1 cellular context compared by ENCODE assay signal in genomic region chr1:245648749-245649517, GRCh38.
TF ChIP-seq lines count a peak whose summit lies in the region.

No MANE protein-coding gene starts in this region.

TF ChIP-seq in HepG2, 621 proteins besides CTCF, POLR2A, EP300 and RAD21 (continued from another document):
- TF ChIP-seq ZNF609 (CRISPR knock-in tag; IDR thresholded peaks at IDR 0.05; ENCODE audit: borderline replicate concordance) (peak; percentile 29; the same call in 1 of the 2 replicates), HHEX (CRISPR knock-in tag; IDR thresholded peaks at IDR 0.05) (0 out of 2 replicates have a peak, but pooled peaks have one; percentile 30), RARA (CRISPR knock-in tag; IDR thresholded peaks at IDR 0.05) (peak; percentile 57; the same call in 1 of the 2 replicates), ATF7-NPFF (CRISPR knock-in tag; IDR thresholded peaks at IDR 0.05; ENCODE audit: low read depth) (no peak), STAG1 (CRISPR knock-in tag; IDR thresholded peaks at IDR 0.05) (0 out of 2 replicates have a peak, but pooled peaks have one; percentile 7), HOXD1 (CRISPR knock-in tag; IDR thresholded peaks at IDR 0.05) (no peak), GFI1 (CRISPR knock-in tag; IDR thresholded peaks at IDR 0.05; ENCODE audit: borderline replicate concordance) (no peak), BCL6 (CRISPR knock-in tag; IDR thresholded peaks at IDR 0.05) (peak; percentile 60; the same call in 1 of the 2 replicates), TCF7 (IDR thresholded peaks at IDR 0.05; ENCODE audit: low read depth) (peak; percentile 23; the same call in 1 of the 2 replicates), FOXA3 (CRISPR knock-in tag; IDR thresholded peaks at IDR 0.05) (peak; percentile 9; the same call in 1 of the 2 replicates)
- TF ChIP-seq, protein P1, sequence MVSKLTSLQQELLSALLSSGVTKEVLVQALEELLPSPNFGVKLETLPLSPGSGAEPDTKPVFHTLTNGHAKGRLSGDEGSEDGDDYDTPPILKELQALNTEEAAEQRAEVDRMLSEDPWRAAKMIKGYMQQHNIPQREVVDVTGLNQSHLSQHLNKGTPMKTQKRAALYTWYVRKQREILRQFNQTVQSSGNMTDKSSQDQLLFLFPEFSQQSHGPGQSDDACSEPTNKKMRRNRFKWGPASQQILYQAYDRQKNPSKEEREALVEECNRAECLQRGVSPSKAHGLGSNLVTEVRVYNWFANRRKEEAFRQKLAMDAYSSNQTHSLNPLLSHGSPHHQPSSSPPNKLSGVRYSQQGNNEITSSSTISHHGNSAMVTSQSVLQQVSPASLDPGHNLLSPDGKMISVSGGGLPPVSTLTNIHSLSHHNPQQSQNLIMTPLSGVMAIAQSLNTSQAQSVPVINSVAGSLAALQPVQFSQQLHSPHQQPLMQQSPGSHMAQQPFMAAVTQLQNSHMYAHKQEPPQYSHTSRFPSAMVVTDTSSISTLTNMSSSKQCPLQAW (CRISPR knock-in tag; IDR thresholded peaks at IDR 0.05) = peak; percentile 19; the same call in 1 of the 2 replicates
- TF ChIP-seq, protein P2, sequence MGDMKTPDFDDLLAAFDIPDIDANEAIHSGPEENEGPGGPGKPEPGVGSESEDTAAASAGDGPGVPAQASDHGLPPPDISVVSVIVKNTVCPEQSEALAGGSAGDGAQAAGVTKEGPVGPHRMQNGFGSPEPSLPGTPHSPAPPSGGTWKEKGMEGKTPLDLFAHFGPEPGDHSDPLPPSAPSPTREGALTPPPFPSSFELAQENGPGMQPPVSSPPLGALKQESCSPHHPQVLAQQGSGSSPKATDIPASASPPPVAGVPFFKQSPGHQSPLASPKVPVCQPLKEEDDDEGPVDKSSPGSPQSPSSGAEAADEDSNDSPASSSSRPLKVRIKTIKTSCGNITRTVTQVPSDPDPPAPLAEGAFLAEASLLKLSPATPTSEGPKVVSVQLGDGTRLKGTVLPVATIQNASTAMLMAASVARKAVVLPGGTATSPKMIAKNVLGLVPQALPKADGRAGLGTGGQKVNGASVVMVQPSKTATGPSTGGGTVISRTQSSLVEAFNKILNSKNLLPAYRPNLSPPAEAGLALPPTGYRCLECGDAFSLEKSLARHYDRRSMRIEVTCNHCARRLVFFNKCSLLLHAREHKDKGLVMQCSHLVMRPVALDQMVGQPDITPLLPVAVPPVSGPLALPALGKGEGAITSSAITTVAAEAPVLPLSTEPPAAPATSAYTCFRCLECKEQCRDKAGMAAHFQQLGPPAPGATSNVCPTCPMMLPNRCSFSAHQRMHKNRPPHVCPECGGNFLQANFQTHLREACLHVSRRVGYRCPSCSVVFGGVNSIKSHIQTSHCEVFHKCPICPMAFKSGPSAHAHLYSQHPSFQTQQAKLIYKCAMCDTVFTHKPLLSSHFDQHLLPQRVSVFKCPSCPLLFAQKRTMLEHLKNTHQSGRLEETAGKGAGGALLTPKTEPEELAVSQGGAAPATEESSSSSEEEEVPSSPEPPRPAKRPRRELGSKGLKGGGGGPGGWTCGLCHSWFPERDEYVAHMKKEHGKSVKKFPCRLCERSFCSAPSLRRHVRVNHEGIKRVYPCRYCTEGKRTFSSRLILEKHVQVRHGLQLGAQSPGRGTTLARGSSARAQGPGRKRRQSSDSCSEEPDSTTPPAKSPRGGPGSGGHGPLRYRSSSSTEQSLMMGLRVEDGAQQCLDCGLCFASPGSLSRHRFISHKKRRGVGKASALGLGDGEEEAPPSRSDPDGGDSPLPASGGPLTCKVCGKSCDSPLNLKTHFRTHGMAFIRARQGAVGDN (CRISPR knock-in tag; IDR thresholded peaks at IDR 0.05) = peak; percentile 23; the same call in 1 of the 2 replicates
- TF ChIP-seq, protein P3, sequence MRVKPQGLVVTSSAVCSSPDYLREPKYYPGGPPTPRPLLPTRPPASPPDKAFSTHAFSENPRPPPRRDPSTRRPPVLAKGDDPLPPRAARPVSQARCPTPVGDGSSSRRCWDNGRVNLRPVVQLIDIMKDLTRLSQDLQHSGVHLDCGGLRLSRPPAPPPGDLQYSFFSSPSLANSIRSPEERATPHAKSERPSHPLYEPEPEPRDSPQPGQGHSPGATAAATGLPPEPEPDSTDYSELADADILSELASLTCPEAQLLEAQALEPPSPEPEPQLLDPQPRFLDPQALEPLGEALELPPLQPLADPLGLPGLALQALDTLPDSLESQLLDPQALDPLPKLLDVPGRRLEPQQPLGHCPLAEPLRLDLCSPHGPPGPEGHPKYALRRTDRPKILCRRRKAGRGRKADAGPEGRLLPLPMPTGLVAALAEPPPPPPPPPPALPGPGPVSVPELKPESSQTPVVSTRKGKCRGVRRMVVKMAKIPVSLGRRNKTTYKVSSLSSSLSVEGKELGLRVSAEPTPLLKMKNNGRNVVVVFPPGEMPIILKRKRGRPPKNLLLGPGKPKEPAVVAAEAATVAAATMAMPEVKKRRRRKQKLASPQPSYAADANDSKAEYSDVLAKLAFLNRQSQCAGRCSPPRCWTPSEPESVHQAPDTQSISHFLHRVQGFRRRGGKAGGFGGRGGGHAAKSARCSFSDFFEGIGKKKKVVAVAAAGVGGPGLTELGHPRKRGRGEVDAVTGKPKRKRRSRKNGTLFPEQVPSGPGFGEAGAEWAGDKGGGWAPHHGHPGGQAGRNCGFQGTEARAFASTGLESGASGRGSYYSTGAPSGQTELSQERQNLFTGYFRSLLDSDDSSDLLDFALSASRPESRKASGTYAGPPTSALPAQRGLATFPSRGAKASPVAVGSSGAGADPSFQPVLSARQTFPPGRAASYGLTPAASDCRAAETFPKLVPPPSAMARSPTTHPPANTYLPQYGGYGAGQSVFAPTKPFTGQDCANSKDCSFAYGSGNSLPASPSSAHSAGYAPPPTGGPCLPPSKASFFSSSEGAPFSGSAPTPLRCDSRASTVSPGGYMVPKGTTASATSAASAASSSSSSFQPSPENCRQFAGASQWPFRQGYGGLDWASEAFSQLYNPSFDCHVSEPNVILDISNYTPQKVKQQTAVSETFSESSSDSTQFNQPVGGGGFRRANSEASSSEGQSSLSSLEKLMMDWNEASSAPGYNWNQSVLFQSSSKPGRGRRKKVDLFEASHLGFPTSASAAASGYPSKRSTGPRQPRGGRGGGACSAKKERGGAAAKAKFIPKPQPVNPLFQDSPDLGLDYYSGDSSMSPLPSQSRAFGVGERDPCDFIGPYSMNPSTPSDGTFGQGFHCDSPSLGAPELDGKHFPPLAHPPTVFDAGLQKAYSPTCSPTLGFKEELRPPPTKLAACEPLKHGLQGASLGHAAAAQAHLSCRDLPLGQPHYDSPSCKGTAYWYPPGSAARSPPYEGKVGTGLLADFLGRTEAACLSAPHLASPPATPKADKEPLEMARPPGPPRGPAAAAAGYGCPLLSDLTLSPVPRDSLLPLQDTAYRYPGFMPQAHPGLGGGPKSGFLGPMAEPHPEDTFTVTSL (CRISPR knock-in tag; IDR thresholded peaks at IDR 0.05; ENCODE audit: borderline replicate concordance) = peak; percentile 70; the same call in 1 of the 2 replicates
- TF ChIP-seq, protein P4, sequence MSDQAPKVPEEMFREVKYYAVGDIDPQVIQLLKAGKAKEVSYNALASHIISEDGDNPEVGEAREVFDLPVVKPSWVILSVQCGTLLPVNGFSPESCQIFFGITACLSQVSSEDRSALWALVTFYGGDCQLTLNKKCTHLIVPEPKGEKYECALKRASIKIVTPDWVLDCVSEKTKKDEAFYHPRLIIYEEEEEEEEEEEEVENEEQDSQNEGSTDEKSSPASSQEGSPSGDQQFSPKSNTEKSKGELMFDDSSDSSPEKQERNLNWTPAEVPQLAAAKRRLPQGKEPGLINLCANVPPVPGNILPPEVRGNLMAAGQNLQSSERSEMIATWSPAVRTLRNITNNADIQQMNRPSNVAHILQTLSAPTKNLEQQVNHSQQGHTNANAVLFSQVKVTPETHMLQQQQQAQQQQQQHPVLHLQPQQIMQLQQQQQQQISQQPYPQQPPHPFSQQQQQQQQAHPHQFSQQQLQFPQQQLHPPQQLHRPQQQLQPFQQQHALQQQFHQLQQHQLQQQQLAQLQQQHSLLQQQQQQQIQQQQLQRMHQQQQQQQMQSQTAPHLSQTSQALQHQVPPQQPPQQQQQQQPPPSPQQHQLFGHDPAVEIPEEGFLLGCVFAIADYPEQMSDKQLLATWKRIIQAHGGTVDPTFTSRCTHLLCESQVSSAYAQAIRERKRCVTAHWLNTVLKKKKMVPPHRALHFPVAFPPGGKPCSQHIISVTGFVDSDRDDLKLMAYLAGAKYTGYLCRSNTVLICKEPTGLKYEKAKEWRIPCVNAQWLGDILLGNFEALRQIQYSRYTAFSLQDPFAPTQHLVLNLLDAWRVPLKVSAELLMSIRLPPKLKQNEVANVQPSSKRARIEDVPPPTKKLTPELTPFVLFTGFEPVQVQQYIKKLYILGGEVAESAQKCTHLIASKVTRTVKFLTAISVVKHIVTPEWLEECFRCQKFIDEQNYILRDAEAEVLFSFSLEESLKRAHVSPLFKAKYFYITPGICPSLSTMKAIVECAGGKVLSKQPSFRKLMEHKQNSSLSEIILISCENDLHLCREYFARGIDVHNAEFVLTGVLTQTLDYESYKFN (CRISPR knock-in tag; conservative IDR thresholded peaks at IDR 0.05) = peak; percentile 43; the same call in 1 of the 2 replicates
